26 cellular contexts compared by ENCODE assay signal in the genomic region with DNA sequence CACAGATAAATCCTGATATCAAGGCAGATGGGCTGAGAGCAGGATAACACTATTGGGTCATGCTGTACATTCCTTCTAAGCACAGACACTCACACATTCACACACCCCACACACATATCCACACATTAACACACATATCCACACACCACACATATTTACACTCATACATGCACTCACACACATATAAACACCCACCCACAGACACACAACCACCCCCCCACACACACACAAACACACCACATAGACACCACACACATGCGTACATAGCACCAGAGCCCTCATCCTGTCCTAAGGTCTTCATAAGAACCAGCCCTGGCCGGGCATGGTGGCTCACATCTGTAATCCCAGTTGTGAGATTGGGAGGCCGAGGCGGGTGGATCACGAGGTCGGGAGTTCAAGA.
"Had no signal": no experiment of that assay in that cellular context is flagged by ENCODE, and none has a peak within 500 bp of the region (broad histone marks: within the 10 kb centered on the region; RNA-seq: fewer than 3 reads in every experiment).

No MANE protein-coding gene starts in this region.

- H3K27ac ChIP-seq: stomach, suprapubic skin, testis, thoracic aorta, thyroid gland, tibial artery, tibial nerve, transverse colon, upper lobe of left lung, upper lobe of right lung, uterus, vagina had no signal

- H3K27me3 ChIP-seq: stomach, suprapubic skin, testis, thyroid gland, tibial artery, tibial nerve, transverse colon, upper lobe of left lung, upper lobe of right lung, uterus, vagina had no signal

- H3K4me3 ChIP-seq: stomach, suprapubic skin, testis, thoracic aorta, thyroid gland, tibial artery, tibial nerve, transverse colon, upper lobe of left lung, upper lobe of right lung, uterus, vagina had no signal

- H3K36me3 ChIP-seq: stomach, suprapubic skin, thoracic aorta, thyroid gland, tibial artery, tibial nerve, transverse colon, upper lobe of left lung, upper lobe of right lung, uterus, vagina had no signal

- H3K9me3 ChIP-seq: stomach, suprapubic skin, testis, thoracic aorta, thyroid gland, tibial artery, tibial nerve, transverse colon, upper lobe of left lung, upper lobe of right lung, uterus, vagina had no signal

- H3K4me1 ChIP-seq: stomach, suprapubic skin, testis, thyroid gland, tibial artery, tibial nerve, transverse colon, upper lobe of left lung, upper lobe of right lung, uterus, vagina had no signal

- ATAC-seq: stimulated activated effector memory CD8-positive, alpha-beta T cell treated with anti-CD3 and anti-CD28 coated beads, Interleukin-12 subunit alpha, Interleukin-12 subunit beta, amount 100 ng/mL, for 72 hours; stimulated activated memory B cell treated with anti-CD40 and anti-IgM and Interleukin-4, amounts not matched to agents 10 μg/mL and 1 μg/mL and 100 μg/mL, for 72 hours; stimulated activated naive B cell treated with anti-CD40 and anti-IgM and Interleukin-4, amounts not matched to agents 10 μg/mL and 1 μg/mL and 100 μg/mL, for 72 hours; stimulated activated naive CD8-positive, alpha-beta T cell treated with anti-CD3 and anti-CD28 coated beads, Interleukin-15, amount 100 ng/mL, for 72 hours; stimulated activated naive CD8-positive, alpha-beta T cell treated with anti-CD3 and anti-CD28 coated beads, Interleukin-15, Interleukin-2, amounts not matched to agents 100 U/mL and 50 U/mL, for 24 hours; upper lobe of right lung had no signal

- DNase-seq: stimulated activated CD4-positive, alpha-beta T cell treated with anti-CD3 and anti-CD28 coated beads, Interleukin-2, amount 100 ng/mL, for 48 hours; stimulated activated CD4-positive, alpha-beta T cell treated with anti-CD3 and anti-CD28 coated beads, Interleukin-4, amount 100 ng/mL, for 1 hour; stimulated activated CD4-positive, alpha-beta T cell treated with anti-CD3 and anti-CD28 coated beads, Interleukin-4, amount 100 ng/mL, for 24 hours; stimulated activated CD4-positive, alpha-beta T cell treated with anti-CD3 and anti-CD28 coated beads, Interleukin-4, amount 100 ng/mL, for 4 hours; stimulated activated CD8-positive, alpha-beta memory T cell treated with anti-CD3 and anti-CD28 coated beads, Interleukin-4, amount 100 ng/mL, for 48 hours; stimulated activated naive B cell treated with anti-CD40 and anti-IgM and Interleukin-4, amounts not matched to agents 10 μg/mL and 1 μg/mL and 100 μg/mL, for 72 hours; stimulated activated naive CD4-positive, alpha-beta T cell; stimulated activated naive CD4-positive, alpha-beta T cell treated with Interleukin-2 at 50 U/mL for 16 hours; stimulated activated naive CD8-positive, alpha-beta T cell treated with anti-CD3 and anti-CD28 coated beads, Interleukin-15, amount 100 ng/mL, for 72 hours; stimulated activated naive CD8-positive, alpha-beta T cell treated with anti-CD3 and anti-CD28 coated beads, Interleukin-15, Interleukin-2, amounts not matched to agents 100 U/mL and 50 U/mL, for 24 hours; stomach; substantia nigra; testis; thyroid gland; tibial artery; transverse colon; trophoblast cell; upper lobe of left lung; upper lobe of right lung; uterus had no signal
